ENCODE assay signal across 17 cellular contexts in the genomic region with DNA sequence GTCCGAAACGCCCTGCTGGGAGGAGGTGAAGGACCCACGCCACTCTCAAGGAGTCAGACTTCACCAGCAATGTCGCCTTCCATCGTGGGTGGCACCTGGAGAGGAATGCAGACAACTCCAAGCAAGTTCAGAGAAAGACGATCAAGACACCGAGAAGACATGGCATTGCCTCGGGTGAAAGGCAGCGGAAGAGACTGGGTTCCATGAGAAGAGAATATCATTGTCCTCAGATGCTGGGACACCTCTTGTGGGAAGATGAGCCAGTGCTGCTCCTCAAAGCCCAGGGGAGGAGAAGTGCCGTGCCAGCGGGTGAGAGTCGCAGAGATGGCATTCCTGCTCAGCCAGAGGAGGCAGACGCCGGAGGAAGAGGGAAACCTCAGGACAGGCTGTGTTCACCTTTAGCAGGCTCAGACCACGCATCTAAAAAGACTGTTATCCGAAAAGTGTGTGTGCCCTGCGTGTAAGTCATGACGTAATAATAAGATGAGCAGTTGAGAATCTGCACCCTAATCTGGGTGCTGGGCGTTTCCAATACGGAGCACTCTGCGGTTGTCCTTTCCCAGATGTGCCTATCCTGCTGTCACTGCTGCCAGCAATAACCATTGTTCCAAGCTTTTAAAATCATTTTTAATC.
A peak's percentile ranks its signal among the peaks of the same experiment; 100 is the strongest.
DNase-seq lines count a peak whose midpoint lies in the region; TF ChIP-seq lines count a peak whose summit lies in the region.
"Had no signal": no experiment of that assay in that cellular context is flagged by ENCODE, and none has a peak within 500 bp of the region (broad histone marks: within the 10 kb centered on the region; RNA-seq: fewer than 3 reads in every experiment).

No MANE protein-coding gene starts in this region.

- no peak overlapping the region for H3K4me2 ChIP-seq in trophoblast cell (ENCODE audit: low read length)
- H3K4me2 ChIP-seq: A549 had no signal

- H3K4me1 ChIP-seq in trophoblast cell (ENCODE audit: control insufficient read depth in 1 of 2, insufficient read depth in 2 of 2, low read length in 2 of 2), result no peaks in the 10 kb centered on the region
- no peaks in the 10 kb centered on the region for H3K4me1 ChIP-seq in suprapubic skin
- H3K4me1 ChIP-seq: A549, Caco-2, HAP-1 had no signal

- H3K9ac ChIP-seq in trophoblast cell (ENCODE audit: low read length), result peak overlapping the region; percentile 30
- H3K9ac ChIP-seq: GM23248 had no signal

- no peaks in the 10 kb centered on the region for H3K79me2 ChIP-seq in trophoblast cell (ENCODE audit: control insufficient read depth, insufficient read depth, low read length, poor library complexity)

- no peak overlapping the region for H4K8ac ChIP-seq in trophoblast cell (ENCODE audit: low read depth, low read length)

- TF ChIP-seq EP300 in suprapubic skin (IDR thresholded peaks at IDR 0.05), result no peak

- WGBS in trophoblast cell (ENCODE audit: extremely low coverage, insufficient coverage, insufficient read length), result no CpG with 5 or more reads among the region's 21 CpGs
- 87% methylated on average over 21 of the region's 21 CpGs for WGBS in suprapubic skin

- peaks cover 13% of the 10 kb centered on the region for H3K9me3 ChIP-seq in WERI-Rb-1 (ENCODE audit: severe bottlenecking)
- H3K9me3 ChIP-seq in trophoblast cell (ENCODE audit: insufficient read depth, low read depth, low read length), result peaks cover 5% of the 10 kb centered on the region
- H3K9me3 ChIP-seq in suprapubic skin, result no peaks in the 10 kb centered on the region
- H3K9me3 ChIP-seq: A549, Caco-2, HAP-1 had no signal

- H3K36me3 ChIP-seq in WERI-Rb-1 (no peaks in the 10 kb centered on the region), trophoblast cell (ENCODE audit: control insufficient read depth in 1 of 2, insufficient read depth in 2 of 2, low read length in 2 of 2) (no peaks in the 10 kb centered on the region), suprapubic skin (no peaks in the 10 kb centered on the region)
- H3K36me3 ChIP-seq: HAP-1 had no signal

- H3K27ac ChIP-seq in WERI-Rb-1 (no peak overlapping the region), trophoblast cell (ENCODE audit: low read depth, low read length) (no peak overlapping the region), suprapubic skin (no peak overlapping the region)
- H3K27ac ChIP-seq: 22Rv1, A549, C4-2B, GM23248 had no signal

- no peaks in the 10 kb centered on the region for H3K79me1 ChIP-seq in trophoblast cell (ENCODE audit: low read length)

- H4K12ac ChIP-seq in trophoblast cell (ENCODE audit: low read depth, low read length), result no peak overlapping the region

- no peak for TF ChIP-seq CTCF in WERI-Rb-1 (IDR thresholded peaks at IDR 0.05; ENCODE audit: low read depth, low read length)
- TF ChIP-seq CTCF in suprapubic skin (IDR thresholded peaks at IDR 0.05), result no peak

- H3K14ac ChIP-seq in trophoblast cell (ENCODE audit: low read length), result no peak overlapping the region

- TF ChIP-seq POLR2A in suprapubic skin (IDR thresholded peaks at IDR 0.05), result no peak

- H3K4me3 ChIP-seq in WERI-Rb-1 (ENCODE audit: low read depth, low read length) (no peak overlapping the region), trophoblast cell (ENCODE audit: low read depth, low read length) (no peak overlapping the region), suprapubic skin (no peak overlapping the region)
- H3K4me3 ChIP-seq: A549, GM23248, HAP-1 had no signal

- H3K18ac ChIP-seq in trophoblast cell (ENCODE audit: low read length), result no peak overlapping the region

- H2BK12ac ChIP-seq in trophoblast cell (ENCODE audit: low read length), result no peak overlapping the region

- DNase-seq in WERI-Rb-1 (peak; percentile 3), mesenteric fat pad (ENCODE audit: low spot score) (peak; percentile 76), trophoblast cell (no peak), suprapubic skin (ENCODE audit: low spot score in 2 of 2) (peak; percentile 21 to 52), OCI-M1 (lab: John Stamatoyannopoulos, UW) (no peak), DMS53 (lab: John Stamatoyannopoulos, UW) (no peak)
- no peak for DNase-seq in activated CD8-positive, alpha-beta memory T cell treated with anti-CD3 and anti-CD28 coated beads for 24 hours
- DNase-seq: AML-193; Caco-2; CD4-positive, alpha-beta T cell; DMS79; GDM1; GM23248 had no signal

- H3K27me3 ChIP-seq in WERI-Rb-1 (ENCODE audit: insufficient read depth, low read depth, severe bottlenecking) (peaks cover 100% of the 10 kb centered on the region), trophoblast cell (ENCODE audit: insufficient read depth, low read length) (no peaks in the 10 kb centered on the region), suprapubic skin (peaks cover 8% of the 10 kb centered on the region)

- no peak overlapping the region for H4K91ac ChIP-seq in trophoblast cell (ENCODE audit: low read depth, low read length)

- H2AFZ ChIP-seq in trophoblast cell (ENCODE audit: insufficient read depth, low read length, poor library complexity), result no peak overlapping the region
- H2AFZ ChIP-seq: GM23248 had no signal

- H2AK5ac ChIP-seq in trophoblast cell (ENCODE audit: low read length), result no peak overlapping the region

- H2BK120ac ChIP-seq in trophoblast cell (ENCODE audit: insufficient read depth, low read length, poor library complexity), result no peak overlapping the region

- H3K23ac ChIP-seq in trophoblast cell (ENCODE audit: low read length), result no peak overlapping the region

- no peak overlapping the region for H2BK5ac ChIP-seq in trophoblast cell (ENCODE audit: low read depth, low read length, poor library complexity)

- no peak overlapping the region for H3K4ac ChIP-seq in trophoblast cell (ENCODE audit: low read depth, low read length)

Comparison
In these comparisons a context has a peak if more than half of its experiments do, and no peak if none do; other contexts are left out.
1. DNase-seq: peak in WERI-Rb-1 (single experiment), mesenteric fat pad (single experiment) and suprapubic skin (2 of 2); none in trophoblast cell (0 of 2), OCI-M1 (single experiment), DMS53 (single experiment) and activated CD8-positive, alpha-beta memory T cell treated with anti-CD3 and anti-CD28 coated beads for 24 hours (single experiment).